1 cellular context compared by ENCODE assay signal in the genomic region with DNA sequence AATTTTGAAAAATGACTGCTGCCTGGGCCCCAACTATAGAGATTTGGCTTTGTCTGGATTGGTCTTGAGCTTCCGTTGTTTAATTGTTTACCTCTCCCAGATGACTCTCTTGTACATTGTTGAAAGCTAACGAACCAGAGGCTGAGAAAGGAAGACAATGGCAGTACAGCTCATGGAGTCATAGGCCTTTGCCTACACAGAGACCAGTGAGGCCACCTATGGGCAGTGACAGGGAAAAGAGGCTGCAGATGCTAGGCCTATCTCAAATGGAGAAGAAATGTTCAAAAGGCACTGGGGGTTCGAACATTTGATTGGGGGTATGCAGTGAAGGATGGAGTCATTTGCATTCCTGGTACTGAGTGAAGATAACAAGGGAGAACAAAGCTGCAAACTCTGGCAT.
TF ChIP-seq lines count a peak whose summit lies in the region.

No MANE protein-coding gene starts in this region.

TF ChIP-seq in GM12878, 131 proteins besides CTCF, POLR2A, EP300 and RAD21:
- no peak for TF ChIP-seq CHD4 (IDR thresholded peaks at IDR 0.05)
- TF ChIP-seq, protein P1, sequence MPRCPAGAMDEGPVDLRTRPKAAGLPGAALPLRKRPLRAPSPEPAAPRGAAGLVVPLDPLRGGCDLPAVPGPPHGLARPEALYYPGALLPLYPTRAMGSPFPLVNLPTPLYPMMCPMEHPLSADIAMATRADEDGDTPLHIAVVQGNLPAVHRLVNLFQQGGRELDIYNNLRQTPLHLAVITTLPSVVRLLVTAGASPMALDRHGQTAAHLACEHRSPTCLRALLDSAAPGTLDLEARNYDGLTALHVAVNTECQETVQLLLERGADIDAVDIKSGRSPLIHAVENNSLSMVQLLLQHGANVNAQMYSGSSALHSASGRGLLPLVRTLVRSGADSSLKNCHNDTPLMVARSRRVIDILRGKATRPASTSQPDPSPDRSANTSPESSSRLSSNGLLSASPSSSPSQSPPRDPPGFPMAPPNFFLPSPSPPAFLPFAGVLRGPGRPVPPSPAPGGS (IDR thresholded peaks at IDR 0.05; ENCODE audit: borderline replicate concordance, insufficient read depth, low read depth, low read length, poor library complexity, severe bottlenecking) = no peak
- TF ChIP-seq, protein P2, sequence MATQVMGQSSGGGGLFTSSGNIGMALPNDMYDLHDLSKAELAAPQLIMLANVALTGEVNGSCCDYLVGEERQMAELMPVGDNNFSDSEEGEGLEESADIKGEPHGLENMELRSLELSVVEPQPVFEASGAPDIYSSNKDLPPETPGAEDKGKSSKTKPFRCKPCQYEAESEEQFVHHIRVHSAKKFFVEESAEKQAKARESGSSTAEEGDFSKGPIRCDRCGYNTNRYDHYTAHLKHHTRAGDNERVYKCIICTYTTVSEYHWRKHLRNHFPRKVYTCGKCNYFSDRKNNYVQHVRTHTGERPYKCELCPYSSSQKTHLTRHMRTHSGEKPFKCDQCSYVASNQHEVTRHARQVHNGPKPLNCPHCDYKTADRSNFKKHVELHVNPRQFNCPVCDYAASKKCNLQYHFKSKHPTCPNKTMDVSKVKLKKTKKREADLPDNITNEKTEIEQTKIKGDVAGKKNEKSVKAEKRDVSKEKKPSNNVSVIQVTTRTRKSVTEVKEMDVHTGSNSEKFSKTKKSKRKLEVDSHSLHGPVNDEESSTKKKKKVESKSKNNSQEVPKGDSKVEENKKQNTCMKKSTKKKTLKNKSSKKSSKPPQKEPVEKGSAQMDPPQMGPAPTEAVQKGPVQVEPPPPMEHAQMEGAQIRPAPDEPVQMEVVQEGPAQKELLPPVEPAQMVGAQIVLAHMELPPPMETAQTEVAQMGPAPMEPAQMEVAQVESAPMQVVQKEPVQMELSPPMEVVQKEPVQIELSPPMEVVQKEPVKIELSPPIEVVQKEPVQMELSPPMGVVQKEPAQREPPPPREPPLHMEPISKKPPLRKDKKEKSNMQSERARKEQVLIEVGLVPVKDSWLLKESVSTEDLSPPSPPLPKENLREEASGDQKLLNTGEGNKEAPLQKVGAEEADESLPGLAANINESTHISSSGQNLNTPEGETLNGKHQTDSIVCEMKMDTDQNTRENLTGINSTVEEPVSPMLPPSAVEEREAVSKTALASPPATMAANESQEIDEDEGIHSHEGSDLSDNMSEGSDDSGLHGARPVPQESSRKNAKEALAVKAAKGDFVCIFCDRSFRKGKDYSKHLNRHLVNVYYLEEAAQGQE (IDR thresholded peaks at IDR 0.05; ENCODE audit: low read depth, low read length) = no peak
- TF ChIP-seq ETV6 (conservative IDR thresholded peaks at IDR 0.05 in 1 of 2, IDR thresholded peaks at IDR 0.05 in 1 of 2; ENCODE audit: borderline replicate concordance in 1 of 2, low read depth in 1 of 2) = no peak
- no peak for TF ChIP-seq DPF2 (IDR thresholded peaks at IDR 0.05)
- TF ChIP-seq, protein P3, sequence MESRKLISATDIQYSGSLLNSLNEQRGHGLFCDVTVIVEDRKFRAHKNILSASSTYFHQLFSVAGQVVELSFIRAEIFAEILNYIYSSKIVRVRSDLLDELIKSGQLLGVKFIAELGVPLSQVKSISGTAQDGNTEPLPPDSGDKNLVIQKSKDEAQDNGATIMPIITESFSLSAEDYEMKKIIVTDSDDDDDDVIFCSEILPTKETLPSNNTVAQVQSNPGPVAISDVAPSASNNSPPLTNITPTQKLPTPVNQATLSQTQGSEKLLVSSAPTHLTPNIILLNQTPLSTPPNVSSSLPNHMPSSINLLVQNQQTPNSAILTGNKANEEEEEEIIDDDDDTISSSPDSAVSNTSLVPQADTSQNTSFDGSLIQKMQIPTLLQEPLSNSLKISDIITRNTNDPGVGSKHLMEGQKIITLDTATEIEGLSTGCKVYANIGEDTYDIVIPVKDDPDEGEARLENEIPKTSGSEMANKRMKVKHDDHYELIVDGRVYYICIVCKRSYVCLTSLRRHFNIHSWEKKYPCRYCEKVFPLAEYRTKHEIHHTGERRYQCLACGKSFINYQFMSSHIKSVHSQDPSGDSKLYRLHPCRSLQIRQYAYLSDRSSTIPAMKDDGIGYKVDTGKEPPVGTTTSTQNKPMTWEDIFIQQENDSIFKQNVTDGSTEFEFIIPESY (IDR thresholded peaks at IDR 0.05) = no peak
- TF ChIP-seq ZNF274 (IDR thresholded peaks at IDR 0.05; ENCODE audit: insufficient read depth, insufficient read length) = no peak
- TF ChIP-seq RBBP5 (conservative IDR thresholded peaks at IDR 0.05) = no peak
- TF ChIP-seq, protein P4, sequence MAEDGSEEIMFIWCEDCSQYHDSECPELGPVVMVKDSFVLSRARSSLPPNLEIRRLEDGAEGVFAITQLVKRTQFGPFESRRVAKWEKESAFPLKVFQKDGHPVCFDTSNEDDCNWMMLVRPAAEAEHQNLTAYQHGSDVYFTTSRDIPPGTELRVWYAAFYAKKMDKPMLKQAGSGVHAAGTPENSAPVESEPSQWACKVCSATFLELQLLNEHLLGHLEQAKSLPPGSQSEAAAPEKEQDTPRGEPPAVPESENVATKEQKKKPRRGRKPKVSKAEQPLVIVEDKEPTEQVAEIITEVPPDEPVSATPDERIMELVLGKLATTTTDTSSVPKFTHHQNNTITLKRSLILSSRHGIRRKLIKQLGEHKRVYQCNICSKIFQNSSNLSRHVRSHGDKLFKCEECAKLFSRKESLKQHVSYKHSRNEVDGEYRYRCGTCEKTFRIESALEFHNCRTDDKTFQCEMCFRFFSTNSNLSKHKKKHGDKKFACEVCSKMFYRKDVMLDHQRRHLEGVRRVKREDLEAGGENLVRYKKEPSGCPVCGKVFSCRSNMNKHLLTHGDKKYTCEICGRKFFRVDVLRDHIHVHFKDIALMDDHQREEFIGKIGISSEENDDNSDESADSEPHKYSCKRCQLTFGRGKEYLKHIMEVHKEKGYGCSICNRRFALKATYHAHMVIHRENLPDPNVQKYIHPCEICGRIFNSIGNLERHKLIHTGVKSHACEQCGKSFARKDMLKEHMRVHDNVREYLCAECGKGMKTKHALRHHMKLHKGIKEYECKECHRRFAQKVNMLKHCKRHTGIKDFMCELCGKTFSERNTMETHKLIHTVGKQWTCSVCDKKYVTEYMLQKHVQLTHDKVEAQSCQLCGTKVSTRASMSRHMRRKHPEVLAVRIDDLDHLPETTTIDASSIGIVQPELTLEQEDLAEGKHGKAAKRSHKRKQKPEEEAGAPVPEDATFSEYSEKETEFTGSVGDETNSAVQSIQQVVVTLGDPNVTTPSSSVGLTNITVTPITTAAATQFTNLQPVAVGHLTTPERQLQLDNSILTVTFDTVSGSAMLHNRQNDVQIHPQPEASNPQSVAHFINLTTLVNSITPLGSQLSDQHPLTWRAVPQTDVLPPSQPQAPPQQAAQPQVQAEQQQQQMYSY (CRISPR knock-in tag; IDR thresholded peaks at IDR 0.05) = no peak
- TF ChIP-seq, protein P5, sequence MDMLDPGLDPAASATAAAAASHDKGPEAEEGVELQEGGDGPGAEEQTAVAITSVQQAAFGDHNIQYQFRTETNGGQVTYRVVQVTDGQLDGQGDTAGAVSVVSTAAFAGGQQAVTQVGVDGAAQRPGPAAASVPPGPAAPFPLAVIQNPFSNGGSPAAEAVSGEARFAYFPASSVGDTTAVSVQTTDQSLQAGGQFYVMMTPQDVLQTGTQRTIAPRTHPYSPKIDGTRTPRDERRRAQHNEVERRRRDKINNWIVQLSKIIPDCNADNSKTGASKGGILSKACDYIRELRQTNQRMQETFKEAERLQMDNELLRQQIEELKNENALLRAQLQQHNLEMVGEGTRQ (IDR thresholded peaks at IDR 0.05; ENCODE audit: borderline replicate concordance, low read depth, low read length) = no peak
- TF ChIP-seq ESRRA (IDR thresholded peaks at IDR 0.05; ENCODE audit: low read length) = no peak
- TF ChIP-seq MTA3 (IDR thresholded peaks at IDR 0.05; ENCODE audit: borderline replicate concordance, low read length) = no peak
- TF ChIP-seq MXI1 (IDR thresholded peaks at IDR 0.05; ENCODE audit: low read depth, low read length) = no peak
- TF ChIP-seq, protein P6, sequence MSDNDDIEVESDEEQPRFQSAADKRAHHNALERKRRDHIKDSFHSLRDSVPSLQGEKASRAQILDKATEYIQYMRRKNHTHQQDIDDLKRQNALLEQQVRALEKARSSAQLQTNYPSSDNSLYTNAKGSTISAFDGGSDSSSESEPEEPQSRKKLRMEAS (IDR thresholded peaks at IDR 0.05; ENCODE audit: low read depth, low read length) = no peak
- no peak for TF ChIP-seq TCF12 (IDR thresholded peaks at IDR 0.05; ENCODE audit: low read depth, low read length)
- TF ChIP-seq POU2F2 (IDR thresholded peaks at IDR 0.05; ENCODE audit: borderline replicate concordance, low read depth, low read length) = no peak
- TF ChIP-seq HCFC1 (IDR thresholded peaks at IDR 0.05; ENCODE audit: low read length) = no peak
- TF ChIP-seq TCF3 (IDR thresholded peaks at IDR 0.05; ENCODE audit: borderline replicate concordance, insufficient read depth, low read depth, low read length) = no peak
TF ChIP-seq in GM12878: peak in this region for 0.
